ENCODE assay signal across 19 cellular contexts in genomic region chr10:15046626-15047025, GRCh38. TPM values are rescaled to one million over a fixed set of nuclear protein-coding genes. Genes with fewer than 3 reads are reported as not detected.
DNase-seq lines count a peak whose midpoint lies in the region; ATAC-seq and TF ChIP-seq lines count a peak whose summit lies in the region.
"Had no signal": no experiment of that assay in that cellular context is flagged by ENCODE, and none has a peak within 500 bp of the region (broad histone marks: within the 10 kb centered on the region; RNA-seq: fewer than 3 reads in every experiment).

No MANE protein-coding gene starts in this region.

- peaks cover 3% of the 10 kb centered on the region for H3K4me1 Mint-ChIP-seq in T-helper 17 cell

- H3K27ac Mint-ChIP-seq in T-helper 17 cell, result no peak overlapping the region
- H3K27ac Mint-ChIP-seq: H9, progenitor cell of endocrine pancreas, WTC11 had no signal

- TF ChIP-seq CTCF in RWPE2 (IDR thresholded peaks at IDR 0.05; ENCODE audit: poor library complexity, severe bottlenecking) (no peak), retinal pigment epithelial cell (conservative IDR thresholded peaks at IDR 0.05; ENCODE audit: low read depth, low read length) (no peak)

- in situ Hi-C loops in Caki2 (cut with HindIII; ENCODE audit: low pct_unique_long_range_greater_than_20kb, low sequenced_read_pairs), result no loop called here

- H3K9me3 ChIP-seq in RWPE2 (ENCODE audit: severe bottlenecking) (peaks cover 8% of the 10 kb centered on the region), T-helper 17 cell (ENCODE audit: control insufficient read depth, low read length, poor library complexity, severe bottlenecking) (no peaks in the 10 kb centered on the region)
- H3K9me3 ChIP-seq: body of pancreas had no signal

- DNase-seq in Caki2 (ENCODE audit: low read depth), result peak; percentile 83
- no peak for DNase-seq in RWPE2 (ENCODE audit: low spot score)
- peak; percentile 67 for DNase-seq in fibroblast of peridontal ligament (ENCODE audit: extremely low read depth)
- DNase-seq in retinal pigment epithelial cell (ENCODE audit: low read depth), result peak; percentile 30
- DNase-seq in SKM-1 treated with dmso at 0.1 percent for 144 hours (lab: John Stamatoyannopoulos, UW; ENCODE audit: unreplicated experiment), result no peak
- DNase-seq in T-helper 17 cell, result no peak
- DNase-seq in stimulated activated CD4-positive, alpha-beta T cell treated with anti-CD3 and anti-CD28 coated beads, Interleukin-4, amount 100 ng/mL, for 1 hour, result no peak
- DNase-seq: activated effector memory CD4-positive, alpha-beta T cell treated with Interleukin-2 at 50 U/mL for 16 hours; body of pancreas; H9; NCI-H2029 treated with DMSO at 0.1 percent for 48 hours; NCI-H526 treated with DMSO at 0.1 percent for 48 hours; SW 1271 had no signal

- H3K36me3 Mint-ChIP-seq in T-helper 17 cell (ENCODE audit: low read depth), result no peaks in the 10 kb centered on the region
- H3K36me3 Mint-ChIP-seq: WTC11 had no signal

- no peaks in the 10 kb centered on the region for H3K36me3 ChIP-seq in RWPE2 (ENCODE audit: low read depth)
- H3K36me3 ChIP-seq: tibial nerve had no signal

- H3K27ac ChIP-seq in RWPE2 (ENCODE audit: poor library complexity, severe bottlenecking), result no peak overlapping the region
- H3K27ac ChIP-seq: BLaER1 treated with 17β-estradiol and CSF1 and Interleukin-3, amounts not matched to agents 10 nM and 100 nM; body of pancreas had no signal

- H3K27me3 ChIP-seq in RWPE2 (ENCODE audit: insufficient read depth, poor library complexity, severe bottlenecking), result no peaks in the 10 kb centered on the region
- H3K27me3 ChIP-seq: BLaER1 treated with 17β-estradiol and CSF1 and Interleukin-3, amounts not matched to agents 10 nM and 100 nM; body of pancreas; tibial nerve had no signal

- H3K27me3 Mint-ChIP-seq in T-helper 17 cell, result no peaks in the 10 kb centered on the region
- H3K27me3 Mint-ChIP-seq: progenitor cell of endocrine pancreas had no signal

- H3K4me3 Mint-ChIP-seq in T-helper 17 cell, result no peak overlapping the region
- H3K4me3 Mint-ChIP-seq: H9, WTC11 had no signal

- H3K4me3 ChIP-seq in RWPE2 (ENCODE audit: severe bottlenecking) (no peak overlapping the region), retinal pigment epithelial cell (ENCODE audit: low read length) (no peak overlapping the region)
- H3K4me3 ChIP-seq: BLaER1 treated with 17β-estradiol and CSF1 and Interleukin-3, amounts not matched to agents 10 nM and 100 nM; body of pancreas; tibial nerve had no signal

- H3K4me1 ChIP-seq in RWPE2 (ENCODE audit: insufficient read depth, poor library complexity, severe bottlenecking), result peaks cover 18% of the 10 kb centered on the region
- H3K4me1 ChIP-seq: body of pancreas had no signal

- peak; percentile 42; the same call in 2 of the 3 replicates for ATAC-seq in RWPE2 (ENCODE audit: low read depth)
- ATAC-seq in T-helper 17 cell, result no peak
- no peak for ATAC-seq in HG02623 (IDR thresholded peaks at IDR 0.05; ENCODE audit: unreplicated experiment)
- ATAC-seq: body of pancreas, Panc1, WTC11 had no signal

RNA-seq across cellular contexts. Expression of gene OLAH, which starts 2.9 kb away (rescaled TPM):
- 0.17 and 1.8 TPM in 2 replicates for total RNA-seq in Caki2 (2014; rRNA removed; shearing (Covaris generic); ENCODE audit: low replicate concordance)
- total RNA-seq in T-helper 17 cell, result 1 to 10 TPM in 1 of 2 donors, not detected in 1; 3.8 TPM
- total RNA-seq: body of pancreas, progenitor cell of endocrine pancreas, WTC11 had no signal

RNA-seq across cellular contexts. Expression of gene ACBD7, which starts 42.0 kb away (rescaled TPM):
- 7.0 and 7.5 TPM in 2 replicates for total RNA-seq in Caki2 (2014; rRNA removed; shearing (Covaris generic); ENCODE audit: low replicate concordance)
- under 1 TPM in 1 of 2 donors, not detected in 1; 0.77 TPM for total RNA-seq in T-helper 17 cell
- total RNA-seq: body of pancreas had no signal

RNA-seq across cellular contexts. Expression of gene RPP38, which starts 50.5 kb away (rescaled TPM):
- 10.9 and 15.0 TPM in 2 replicates for total RNA-seq in Caki2 (2014; rRNA removed; shearing (Covaris generic); ENCODE audit: low replicate concordance)
- total RNA-seq in T-helper 17 cell, result 10 to 100 TPM; 12.1 to 14.3 TPM

Comparison
In these comparisons a context has a peak if more than half of its experiments do, and no peak if none do; other contexts are left out.
1. DNase-seq: peak in Caki2 (single experiment), fibroblast of peridontal ligament (single experiment) and retinal pigment epithelial cell (single experiment); none in RWPE2 (single experiment), SKM-1 treated with dmso at 0.1 percent for 144 hours (single experiment), T-helper 17 cell (0 of 3) and stimulated activated CD4-positive, alpha-beta T cell treated with anti-CD3 and anti-CD28 coated beads, Interleukin-4, amount 100 ng/mL, for 1 hour (single experiment).